9 cellular contexts compared by ENCODE assay signal in genomic region chr12:15563683-15564082, GRCh38.
DNase-seq lines count a peak whose midpoint lies in the region; TF ChIP-seq lines count a peak whose summit lies in the region.
"Had no signal": no experiment of that assay in that cellular context is flagged by ENCODE, and none has a peak within 500 bp of the region (broad histone marks: within the 10 kb centered on the region; RNA-seq: fewer than 3 reads in every experiment).

No MANE protein-coding gene starts in this region.

- H3K36me3 ChIP-seq in esophagus muscularis mucosa (no peaks in the 10 kb centered on the region), spleen (no peaks in the 10 kb centered on the region)

- TF ChIP-seq CTCF in esophagus muscularis mucosa (IDR thresholded peaks at IDR 0.05): no peak
- TF ChIP-seq CTCF in spleen (IDR thresholded peaks at IDR 0.05 in 8 of 11, conservative IDR thresholded peaks at IDR 0.05 in 3 of 11): no peak

- H3K4me1 ChIP-seq in esophagus muscularis mucosa (peaks cover 0 to 15% (median 0%) of the 10 kb centered on the region in 4 donors), spleen (peaks cover 0 to 28% (median 10%) of the 10 kb centered on the region in 6 donors)

- no peaks in the 10 kb centered on the region for H3K27me3 ChIP-seq in esophagus muscularis mucosa
- no peaks in the 10 kb centered on the region for H3K27me3 ChIP-seq in spleen (replicated peaks in 1 of 7)

- peak; percentile 17 for DNase-seq in activated CD8-positive, alpha-beta memory T cell treated with anti-CD3 and anti-CD28 coated beads, Interleukin-2, amount 50 U/mL, for 4 hours
- DNase-seq in activated CD8-positive, alpha-beta memory T cell treated with anti-CD3 and anti-CD28 coated beads for 24 hours: no peak
- DNase-seq in SK-MEL-5 (ENCODE audit: low read depth, low spot score): peak; percentile 10
- DNase-seq in esophagus muscularis mucosa (ENCODE audit: extremely low spot score): no peak
- DNase-seq in spleen: no peak
- no peak for DNase-seq in NAMALWA (ENCODE audit: low spot score)
- no peak for DNase-seq in NCI-H1694 (lab: John Stamatoyannopoulos, UW)
- no peak for DNase-seq in DMS79 (lab: John Stamatoyannopoulos, UW)

- 28% methylated on average over 5 of the region's 5 CpGs for WGBS in esophagus muscularis mucosa
- WGBS in spleen, 5 donors: 14 to 40% (median 27%) methylated on average over 5 of the region's 5 CpGs

- intact Hi-C loops in esophagus muscularis mucosa (cut with DNase I) (no loop called here), spleen (cut with DNase I; ENCODE audit: low total_unique reads) (no loop called here)

- in situ Hi-C loops in SK-MEL-5 (cut with HindIII; ENCODE audit: low pct_unique_long_range_greater_than_20kb, low sequenced_read_pairs): no loop called here

- H3K4me3 ChIP-seq in esophagus muscularis mucosa: peak overlapping the region in 3 of 4 donors; percentile 10 to 28 (median 18)
- H3K4me3 ChIP-seq in spleen: peak overlapping the region in 3 of 8 donors; percentile 2 to 38 (median 2)

- no peak for TF ChIP-seq EP300 in esophagus muscularis mucosa (IDR thresholded peaks at IDR 0.05)

- H3K9me3 ChIP-seq in esophagus muscularis mucosa (no peaks in the 10 kb centered on the region), spleen (no peaks in the 10 kb centered on the region)

- peak overlapping the region in 1 of 4 donors; percentile 0 for H3K27ac ChIP-seq in esophagus muscularis mucosa (replicated peaks in 1 of 4)
- H3K27ac ChIP-seq in spleen: peak overlapping the region; percentile 33 to 68 (median 50)
- H3K27ac ChIP-seq: C4-2B had no signal

- no peak for TF ChIP-seq POLR2A in esophagus muscularis mucosa (IDR thresholded peaks at IDR 0.05; ENCODE audit: low read depth)
- TF ChIP-seq POLR2A in spleen (IDR thresholded peaks at IDR 0.05): no peak

Comparison
In these comparisons a context has a peak if more than half of its experiments do, and no peak if none do; other contexts are left out.
1. DNase-seq: peak in activated CD8-positive, alpha-beta memory T cell treated with anti-CD3 and anti-CD28 coated beads, Interleukin-2, amount 50 U/mL, for 4 hours (single experiment) and SK-MEL-5 (single experiment); none in activated CD8-positive, alpha-beta memory T cell treated with anti-CD3 and anti-CD28 coated beads for 24 hours (single experiment), esophagus muscularis mucosa (single experiment), spleen (single experiment), NAMALWA (single experiment), NCI-H1694 (single experiment) and DMS79 (single experiment).